In genomic region chr16:46759309-46759708, GRCh38 we compare ENCODE assay signal across 27 cellular contexts. TPM values are rescaled to one million over a fixed set of nuclear protein-coding genes. Genes with fewer than 3 reads are reported as not detected.
"Had no signal": no experiment of that assay in that cellular context is flagged by ENCODE, and none has a peak within 500 bp of the region (broad histone marks: within the 10 kb centered on the region; RNA-seq: fewer than 3 reads in every experiment).

No MANE protein-coding gene starts in this region.

- H3K27ac ChIP-seq: lower lobe of right lung, pancreas, prostate gland, sigmoid colon, tibial nerve, uterus had no signal

- H3K27me3 ChIP-seq: pancreas, uterus had no signal

- H3K4me3 Mint-ChIP-seq: immature natural killer cell; naive thymus-derived CD8-positive, alpha-beta T cell; nephron; neural crest cell; stimulated activated memory B cell treated with anti-CD40 and anti-IgM and Interleukin-4, amounts not matched to agents 10 μg/mL and 1 μg/mL and 100 μg/mL, for 72 hours; stimulated activated naive CD8-positive, alpha-beta T cell treated with anti-CD3 and anti-CD28 coated beads, Interleukin-15, amount 100 ng/mL, for 72 hours; type B pancreatic cell had no signal

- H3K9me3 Mint-ChIP-seq: immature natural killer cell; naive thymus-derived CD8-positive, alpha-beta T cell; nephron; neural crest cell; stimulated activated memory B cell treated with anti-CD40 and anti-IgM and Interleukin-4, amounts not matched to agents 10 μg/mL and 1 μg/mL and 100 μg/mL, for 72 hours; stimulated activated naive CD8-positive, alpha-beta T cell treated with anti-CD3 and anti-CD28 coated beads, Interleukin-15, amount 100 ng/mL, for 72 hours; type B pancreatic cell had no signal

- H3K4me1 ChIP-seq: lower lobe of right lung, pancreas, prostate gland, sigmoid colon, tibial nerve, uterus had no signal

- H3K4me1 Mint-ChIP-seq: immature natural killer cell; naive thymus-derived CD8-positive, alpha-beta T cell; stimulated activated naive CD8-positive, alpha-beta T cell treated with anti-CD3 and anti-CD28 coated beads, Interleukin-15, amount 100 ng/mL, for 72 hours had no signal

- H3K4me2 ChIP-seq: smooth muscle cell had no signal

- H3K36me3 Mint-ChIP-seq: immature natural killer cell; naive thymus-derived CD8-positive, alpha-beta T cell; stimulated activated memory B cell treated with anti-CD40 and anti-IgM and Interleukin-4, amounts not matched to agents 10 μg/mL and 1 μg/mL and 100 μg/mL, for 72 hours; type B pancreatic cell had no signal

- H3K27me3 Mint-ChIP-seq: stimulated activated memory B cell treated with anti-CD40 and anti-IgM and Interleukin-4, amounts not matched to agents 10 μg/mL and 1 μg/mL and 100 μg/mL, for 72 hours; stimulated activated naive CD8-positive, alpha-beta T cell treated with anti-CD3 and anti-CD28 coated beads, Interleukin-15, amount 100 ng/mL, for 72 hours had no signal

- FAIRE-seq: islet of Langerhans, kidney, pancreas had no signal

- H3K27ac Mint-ChIP-seq: immature natural killer cell; nephron; stimulated activated memory B cell treated with anti-CD40 and anti-IgM and Interleukin-4, amounts not matched to agents 10 μg/mL and 1 μg/mL and 100 μg/mL, for 72 hours; type B pancreatic cell had no signal

- H3K36me3 ChIP-seq: lower lobe of right lung, pancreas, prostate gland, sigmoid colon, tibial nerve, uterus had no signal

- H3K9me3 ChIP-seq: lower lobe of right lung, pancreas, prostate gland, sigmoid colon, tibial nerve, uterus had no signal

- ATAC-seq: lower lobe of right lung; naive thymus-derived CD8-positive, alpha-beta T cell; pancreas; stimulated activated memory B cell treated with anti-CD40 and anti-IgM and Interleukin-4, amounts not matched to agents 10 μg/mL and 1 μg/mL and 100 μg/mL, for 72 hours; stimulated activated naive CD8-positive, alpha-beta T cell treated with anti-CD3 and anti-CD28 coated beads, Interleukin-15, amount 100 ng/mL, for 72 hours had no signal

- DNase-seq: hypothalamus; immature natural killer cell; kidney; lower lobe of right lung; mammary epithelial cell; mesenchymal stem cell; naive thymus-derived CD8-positive, alpha-beta T cell; nucleus accumbens; pancreas; posterior cingulate gyrus; sigmoid colon; stimulated activated CD4-positive, alpha-beta T cell treated with anti-CD3 and anti-CD28 coated beads, Interleukin-1b, Interleukin-23, amount 100 ng/mL, for 48 hours; stimulated activated CD4-positive, alpha-beta T cell treated with anti-CD3 and anti-CD28 coated beads, Interleukin-2, amount 100 ng/mL, for 48 hours; stimulated activated CD4-positive, alpha-beta T cell treated with anti-CD3 and anti-CD28 coated beads, Interleukin-4, amount 100 ng/mL, for 4 hours; stimulated activated CD8-positive, alpha-beta memory T cell treated with anti-CD3 and anti-CD28 coated beads, Interleukin-4, amount 100 ng/mL, for 48 hours; stimulated activated naive CD4-positive, alpha-beta T cell treated with Interleukin-2 at 50 U/mL for 16 hours; stimulated activated naive CD8-positive, alpha-beta T cell treated with anti-CD3 and anti-CD28 coated beads, Interleukin-15, amount 100 ng/mL, for 72 hours; substantia nigra; uterus had no signal

- H3K4me3 ChIP-seq: lower lobe of right lung, pancreas, prostate gland, sigmoid colon, smooth muscle cell, tibial nerve, uterus had no signal

RNA-seq across cellular contexts. Expression of gene MYLK3, which starts 11.2 kb away (rescaled TPM):
- polyA plus RNA-seq: immature natural killer cell; naive thymus-derived CD8-positive, alpha-beta T cell had no signal
